1 cellular context compared by ENCODE assay signal in genomic region chr10:3464760-3465405, GRCh38.
TF ChIP-seq lines count a peak whose summit lies in the region.

No MANE protein-coding gene starts in this region.

TF ChIP-seq in HEK293, 187 proteins besides CTCF, POLR2A, EP300 and RAD21 (continued from another document):
- TF ChIP-seq ELK4 (IDR thresholded peaks at IDR 0.05; ENCODE audit: borderline replicate concordance, low read depth, low read length) = no peak
- TF ChIP-seq ZBTB1 (tag by site-specific recombination; IDR thresholded peaks at IDR 0.05) = no peak
- 0 out of 2 replicates have a peak, but pooled peaks have one; percentile 26 for TF ChIP-seq PATZ1 (tag by site-specific recombination; IDR thresholded peaks at IDR 0.05)
- TF ChIP-seq ZNF433 (tag by site-specific recombination; IDR thresholded peaks at IDR 0.05; ENCODE audit: low read depth) = no peak
- TF ChIP-seq ZNF571 (tag by site-specific recombination; IDR thresholded peaks at IDR 0.05) = no peak
- peak; percentile 43; the same call in 1 of the 2 replicates for TF ChIP-seq TSHZ1 (tag by site-specific recombination; IDR thresholded peaks at IDR 0.05; ENCODE audit: borderline replicate concordance)
- 0 out of 2 replicates have a peak, but pooled peaks have one; percentile 34 for TF ChIP-seq GLI2 (tag by site-specific recombination; IDR thresholded peaks at IDR 0.05; ENCODE audit: borderline replicate concordance, low read depth)
- TF ChIP-seq ZNF843 (tag by site-specific recombination; IDR thresholded peaks at IDR 0.05) = peak; percentile 45; the same call in 1 of the 2 replicates
- TF ChIP-seq ZNF223 (tag by site-specific recombination; IDR thresholded peaks at IDR 0.05) = 0 out of 2 replicates have a peak, but pooled peaks have one; percentile 47
- TF ChIP-seq ZNF629 (tag by site-specific recombination; IDR thresholded peaks at IDR 0.05) = peak; percentile 41; the same call in 1 of the 2 replicates
- TF ChIP-seq PRDM6 (tag by site-specific recombination; IDR thresholded peaks at IDR 0.05) = peak; percentile 68
TF ChIP-seq in HEK293: peak in this region for 11.
